In genomic region chr19:13621413-13621812, GRCh38 we compare ENCODE assay signal across 8 cellular contexts.
DNase-seq lines count a peak whose midpoint lies in the region.

No MANE protein-coding gene starts in this region.

- H3K36me3 Mint-ChIP-seq in activated T-cell treated with anti-CD3 and anti-CD28 coated beads, Interleukin-2, amount 50 U/mL, for 24 hours (ENCODE audit: low read depth), result no peaks in the 10 kb centered on the region

- no peaks in the 10 kb centered on the region for H3K36me3 ChIP-seq in ACC112 (ENCODE audit: insufficient read depth, low read length)

- H3K27ac ChIP-seq in ACC112 (ENCODE audit: low read depth, low read length), result 0 out of 2 replicates have a peak overlapping the region, but pooled peaks have one; percentile 23

- peaks cover 66% of the 10 kb centered on the region for H3K27me3 Mint-ChIP-seq in activated T-cell treated with anti-CD3 and anti-CD28 coated beads, Interleukin-2, amount 50 U/mL, for 24 hours

- DNase-seq in HK-2 (ENCODE audit: unreplicated experiment) (peak; percentile 86), islet precursor cell (peak; percentile 84), activated gamma-delta T cell (lab: John Stamatoyannopoulos, UW) (no peak), activated gamma-delta T cell treated with Interleukin-2 at 50 U/mL for 16 hours (no peak), posterior vena cava (ENCODE audit: low spot score) (no peak), DMS153 (lab: John Stamatoyannopoulos, UW) (no peak)
- peak; percentile 62 for DNase-seq in activated T-cell treated with anti-CD3 and anti-CD28 coated beads, Interleukin-2, amount 50 U/mL, for 24 hours

- H3K27me3 ChIP-seq in ACC112 (ENCODE audit: insufficient read depth, low read length), result peaks cover 14% of the 10 kb centered on the region

- H3K79me2 ChIP-seq in ACC112 (ENCODE audit: control insufficient read depth, insufficient read depth, low read length, unreplicated experiment), result no peaks in the 10 kb centered on the region

- H3K9me3 Mint-ChIP-seq in activated T-cell treated with anti-CD3 and anti-CD28 coated beads, Interleukin-2, amount 50 U/mL, for 24 hours, result no peaks in the 10 kb centered on the region

- no peaks in the 10 kb centered on the region for H3K4me1 ChIP-seq in ACC112 (ENCODE audit: control insufficient read depth, insufficient read depth, low read length, unreplicated experiment)

- H3K4me3 Mint-ChIP-seq in activated T-cell treated with anti-CD3 and anti-CD28 coated beads, Interleukin-2, amount 50 U/mL, for 24 hours, result no peak overlapping the region

- intact Hi-C loops in posterior vena cava (cut with DNase I), result no loop called here

- peaks cover 2% of the 10 kb centered on the region for H3K4me1 Mint-ChIP-seq in activated T-cell treated with anti-CD3 and anti-CD28 coated beads, Interleukin-2, amount 50 U/mL, for 24 hours (ENCODE audit: low read depth)

- no peak overlapping the region for H3K4me3 ChIP-seq in ACC112 (ENCODE audit: low read depth, low read length)

- no peak overlapping the region for H3K27ac Mint-ChIP-seq in activated T-cell treated with anti-CD3 and anti-CD28 coated beads, Interleukin-2, amount 50 U/mL, for 24 hours

- H2AFZ ChIP-seq in ACC112 (ENCODE audit: low read length, unreplicated experiment), result no peak overlapping the region

Comparison
In these comparisons a context has a peak if more than half of its experiments do, and no peak if none do; other contexts are left out.
1. DNase-seq: peak in HK-2 (single experiment), activated T-cell treated with anti-CD3 and anti-CD28 coated beads, Interleukin-2, amount 50 U/mL, for 24 hours (single experiment) and islet precursor cell (single experiment); none in activated gamma-delta T cell (single experiment), activated gamma-delta T cell treated with Interleukin-2 at 50 U/mL for 16 hours (single experiment), posterior vena cava (single experiment) and DMS153 (single experiment).